In genomic region chr4:55172694-55173287, GRCh38 we compare ENCODE assay signal across 12 cellular contexts. TPM values are rescaled to one million over a fixed set of nuclear protein-coding genes. Genes with fewer than 3 reads are reported as not detected.
DNase-seq lines count a peak whose midpoint lies in the region; ATAC-seq, FAIRE-seq and TF ChIP-seq lines count a peak whose summit lies in the region.
"Had no signal": no experiment of that assay in that cellular context is flagged by ENCODE, and none has a peak within 500 bp of the region (broad histone marks: within the 10 kb centered on the region; RNA-seq: fewer than 3 reads in every experiment).

No MANE protein-coding gene starts in this region.

- H3K36me3 Mint-ChIP-seq in activated CD4-positive, alpha-beta T cell treated with anti-CD3 and anti-CD28 coated beads, Interleukin-2, amount 10 ng/mL, durations not matched to agents 7 days and 5 days (ENCODE audit: low read depth): no peaks in the 10 kb centered on the region

- no peak overlapping the region for H2AFZ ChIP-seq in HepG2 (ENCODE audit: low read length)
- H2AFZ ChIP-seq in endothelial cell of umbilical vein (ENCODE audit: low read depth, low read length): no peak overlapping the region
- no peak overlapping the region for H2AFZ ChIP-seq in mesenchymal stem cell (ENCODE audit: low read depth, low read length)
- H2AFZ ChIP-seq in MM.1S (ENCODE audit: low read length): no peak overlapping the region

- no peak overlapping the region for H2AK5ac ChIP-seq in mesenchymal stem cell (ENCODE audit: low read length, severe bottlenecking)

- ATAC-seq in HepG2 (no peak), HG03196 (IDR thresholded peaks at IDR 0.05; ENCODE audit: unreplicated experiment) (no peak)
- ATAC-seq: WTC11 had no signal

- FAIRE-seq in HepG2 (lab: Jason Lieb, UNC) (no peak), endothelial cell of umbilical vein (lab: Jason Lieb, UNC) (peak; percentile 92)

- CTCF ChIA-PET in HepG2 (lab: Yijun Ruan, JAX; ENCODE audit: low intra/inter-chr PET ratio, low total read pairs) (no interaction called here), endothelial cell of umbilical vein (lab: Charles Lee) (interaction anchor here (1.0 to 6.1 kb wide), 6 partner anchors 12 to 148 kb away, joined by 3 to 72 read pairs (median 7); no protein-coding TSS in a partner anchor)
- CTCF ChIA-PET in activated CD4-positive, alpha-beta T cell treated with anti-CD3 and anti-CD28 coated beads, Interleukin-2, amount 10 ng/mL, durations not matched to agents 7 days and 5 days (lab: Charles Lee): no interaction called here

- TF ChIP-seq CTCF in liver (IDR thresholded peaks at IDR 0.05; ENCODE audit: low read depth, low read length, missing input control) (no peak), HepG2 (CRISPR knock-in tag; IDR thresholded peaks at IDR 0.05) (no peak), endothelial cell of umbilical vein (IDR thresholded peaks at IDR 0.05; ENCODE audit: extremely low read depth in 1 of 2, insufficient read depth in 1 of 2, low read depth in 1 of 2, low read length in 2 of 2) (no peak), MM.1S (IDR thresholded peaks at IDR 0.05; ENCODE audit: low read length) (no peak)

- no peaks in the 10 kb centered on the region for H3K27me3 Mint-ChIP-seq in activated CD4-positive, alpha-beta T cell treated with anti-CD3 and anti-CD28 coated beads, Interleukin-2, amount 10 ng/mL, durations not matched to agents 7 days and 5 days

- BruUV-seq in HepG2 (replicated peaks; lab: Mats Ljungman, UMichigan) (no TSS peak), endothelial cell of umbilical vein (replicated peaks; lab: Mats Ljungman, UMichigan) (TSS peak; percentile 38)

- no peaks in the 10 kb centered on the region for H3K27me3 ChIP-seq in liver (ENCODE audit: control insufficient read depth in 4 of 4, insufficient read depth in 4 of 4, low read length in 3 of 4)
- no peaks in the 10 kb centered on the region for H3K27me3 ChIP-seq in HepG2 (ENCODE audit: control insufficient read depth in 1 of 2, insufficient read depth in 2 of 2, low read length in 2 of 2)
- no peaks in the 10 kb centered on the region for H3K27me3 ChIP-seq in endothelial cell of umbilical vein (ENCODE audit: control insufficient read depth in 2 of 2, insufficient read depth in 2 of 2, low read length in 2 of 2)
- H3K27me3 ChIP-seq in mesenchymal stem cell (ENCODE audit: control insufficient read depth in 1 of 2, insufficient read depth in 1 of 2, low read length in 2 of 2): no peaks in the 10 kb centered on the region
- H3K27me3 ChIP-seq in MM.1S (replicated peaks; ENCODE audit: insufficient read depth, low read length): no peaks in the 10 kb centered on the region
- H3K27me3 ChIP-seq: ascending aorta had no signal

- H2BK15ac ChIP-seq in mesenchymal stem cell (ENCODE audit: low read depth, poor library complexity, severe bottlenecking): no peak overlapping the region

- H3K9me3 ChIP-seq in liver (ENCODE audit: control insufficient read depth in 4 of 4, low read length in 3 of 4) (no peaks in the 10 kb centered on the region), HepG2 (ENCODE audit: low read length) (no peaks in the 10 kb centered on the region), endothelial cell of umbilical vein (replicated peaks; ENCODE audit: control insufficient read depth, insufficient read depth, low read length) (no peaks in the 10 kb centered on the region), mesenchymal stem cell (ENCODE audit: control insufficient read depth, low read length) (no peaks in the 10 kb centered on the region), MM.1S (replicated peaks; ENCODE audit: insufficient read depth, low read length) (no peaks in the 10 kb centered on the region)
- H3K9me3 ChIP-seq: ascending aorta had no signal

- H3K4me1 Mint-ChIP-seq in activated CD4-positive, alpha-beta T cell treated with anti-CD3 and anti-CD28 coated beads, Interleukin-2, amount 10 ng/mL, durations not matched to agents 7 days and 5 days: peaks cover 4% of the 10 kb centered on the region

- H4K91ac ChIP-seq in mesenchymal stem cell (ENCODE audit: low read length): no peak overlapping the region

- H3K4ac ChIP-seq in mesenchymal stem cell (ENCODE audit: low read depth in 1 of 2, low read length in 2 of 2): no peak overlapping the region

- H2BK5ac ChIP-seq in mesenchymal stem cell (ENCODE audit: low read depth, low read length, poor library complexity, severe bottlenecking): no peak overlapping the region

- no peak for DNase-seq in HepG2 (ENCODE audit: low spot score)
- DNase-seq in endothelial cell of umbilical vein (ENCODE audit: low read depth, low spot score): peak; percentile 93
- DNase-seq in mesenchymal stem cell: peak; percentile 55
- DNase-seq in Ammon's horn (ENCODE audit: low spot score): no peak
- no peak for DNase-seq in activated CD4-positive, alpha-beta T cell treated with anti-CD3 and anti-CD28 coated beads, Interleukin-2, amount 10 ng/mL, durations not matched to agents 7 days and 5 days
- DNase-seq in MM.1S: no peak
- DNase-seq: DND-41 had no signal

- peak overlapping the region; percentile 37 for H2BK120ac ChIP-seq in mesenchymal stem cell (ENCODE audit: low read depth, low read length)

- H3K4me3 Mint-ChIP-seq in activated CD4-positive, alpha-beta T cell treated with anti-CD3 and anti-CD28 coated beads, Interleukin-2, amount 10 ng/mL, durations not matched to agents 7 days and 5 days: no peak overlapping the region
- H3K4me3 Mint-ChIP-seq: WTC11 had no signal

- TF ChIP-seq EP300 in HepG2 (IDR thresholded peaks at IDR 0.05; ENCODE audit: low read depth in 2 of 2, low read length in 2 of 2): no peak
- no peak for TF ChIP-seq EP300 in HepG2 (CRISPR knock-in tag; IDR thresholded peaks at IDR 0.05; ENCODE audit: borderline replicate concordance)

- TF ChIP-seq POLR2A in HepG2 (IDR thresholded peaks at IDR 0.05; ENCODE audit: insufficient read depth in 1 of 2, low read depth in 2 of 2, low read length in 2 of 2): no peak
- no peak for TF ChIP-seq POLR2A in endothelial cell of umbilical vein (IDR thresholded peaks at IDR 0.05; ENCODE audit: low read depth, low read length)

- H4K8ac ChIP-seq in mesenchymal stem cell (ENCODE audit: low read length): no peak overlapping the region

- peak overlapping the region in 1 of 2 experiments; percentile 88 for H2BK12ac ChIP-seq in mesenchymal stem cell (ENCODE audit: low read length in 2 of 2)

- H4K20me1 ChIP-seq in HepG2 (ENCODE audit: insufficient read depth, low read length) (no peaks in the 10 kb centered on the region), endothelial cell of umbilical vein (replicated peaks; ENCODE audit: control insufficient read depth, extremely low read depth, insufficient read depth, low read length) (no peaks in the 10 kb centered on the region), MM.1S (ENCODE audit: insufficient read depth, low read length) (no peaks in the 10 kb centered on the region)

- no peak overlapping the region for H3K23ac ChIP-seq in mesenchymal stem cell (ENCODE audit: low read length in 2 of 2)

- TF ChIP-seq RAD21 in liver (IDR thresholded peaks at IDR 0.05) (peak in 1 of 2 donors; percentile 5), HepG2 (CRISPR knock-in tag; IDR thresholded peaks at IDR 0.05) (no peak)

- H3K4me3 ChIP-seq in liver (ENCODE audit: low read depth in 1 of 3, low read length in 3 of 3): no peak overlapping the region
- H3K4me3 ChIP-seq in HepG2 (replicated peaks in 1 of 3; ENCODE audit: insufficient read depth in 1 of 3, low read depth in 2 of 3, low read length in 3 of 3): no peak overlapping the region
- H3K4me3 ChIP-seq in endothelial cell of umbilical vein (replicated peaks in 1 of 3; ENCODE audit: insufficient read depth in 1 of 3, low read depth in 1 of 3, low read length in 3 of 3): peak overlapping the region in 1 of 3 experiments; percentile 41
- H3K4me3 ChIP-seq in mesenchymal stem cell (ENCODE audit: insufficient read depth in 1 of 2, low read depth in 1 of 2, low read length in 2 of 2): no peak overlapping the region
- no peak overlapping the region for H3K4me3 ChIP-seq in MM.1S (ENCODE audit: low read length)
- H3K4me3 ChIP-seq: ascending aorta had no signal

- no peak overlapping the region for H3K14ac ChIP-seq in mesenchymal stem cell (ENCODE audit: low read length in 2 of 2)

- H3K36me3 ChIP-seq in liver (ENCODE audit: control insufficient read depth in 4 of 4, insufficient read depth in 3 of 4, low read depth in 1 of 4, low read length in 3 of 4): no peaks in the 10 kb centered on the region
- no peaks in the 10 kb centered on the region for H3K36me3 ChIP-seq in HepG2 (replicated peaks in 1 of 2; ENCODE audit: control insufficient read depth in 1 of 2, insufficient read depth in 2 of 2, low read length in 2 of 2)
- no peaks in the 10 kb centered on the region for H3K36me3 ChIP-seq in endothelial cell of umbilical vein (ENCODE audit: control insufficient read depth in 2 of 2, extremely low read depth in 1 of 2, insufficient read depth in 2 of 2, low read length in 2 of 2)
- no peaks in the 10 kb centered on the region for H3K36me3 ChIP-seq in mesenchymal stem cell (ENCODE audit: control insufficient read depth in 1 of 2, insufficient read depth in 2 of 2, low read depth in 1 of 2, low read length in 2 of 2)
- no peaks in the 10 kb centered on the region for H3K36me3 ChIP-seq in MM.1S (replicated peaks; ENCODE audit: insufficient read depth, low read length)
- H3K36me3 ChIP-seq: ascending aorta had no signal

- dilution Hi-C loops in endothelial cell of umbilical vein (cut with MboI; ENCODE audit: extremely low pct_ligation_motif_present, low sequenced_read_pairs): no loop called here

- H3K4me2 ChIP-seq in HepG2 (ENCODE audit: low read depth, low read length) (no peak overlapping the region), endothelial cell of umbilical vein (ENCODE audit: insufficient read depth, low read length) (peak overlapping the region; percentile 91), mesenchymal stem cell (ENCODE audit: low read length, poor library complexity, severe bottlenecking) (no peak overlapping the region), MM.1S (ENCODE audit: low read depth, low read length) (no peak overlapping the region)

- no peaks in the 10 kb centered on the region for H3K79me1 ChIP-seq in mesenchymal stem cell (replicated peaks; ENCODE audit: low read length, poor library complexity, severe bottlenecking)

- H3F3A ChIP-seq in MM.1S (ENCODE audit: insufficient read depth, low read length): no peaks in the 10 kb centered on the region

- H3K9me2 ChIP-seq in MM.1S (replicated peaks; ENCODE audit: insufficient read depth, low read length): no peaks in the 10 kb centered on the region

- H3K4me1 ChIP-seq in liver (ENCODE audit: control insufficient read depth in 4 of 4, insufficient read depth in 4 of 4, low read length in 3 of 4) (no peaks in the 10 kb centered on the region), HepG2 (ENCODE audit: insufficient read depth, low read length) (no peaks in the 10 kb centered on the region), endothelial cell of umbilical vein (ENCODE audit: control insufficient read depth, extremely low read depth, insufficient read depth, low read length) (peaks cover 57% of the 10 kb centered on the region), mesenchymal stem cell (ENCODE audit: control insufficient read depth, insufficient read depth, low read depth, low read length) (peaks cover 9% of the 10 kb centered on the region), MM.1S (ENCODE audit: low read length) (no peaks in the 10 kb centered on the region)
- H3K4me1 ChIP-seq: ascending aorta had no signal

- intact Hi-C loops in HepG2 (cut with micrococcal nuclease; ENCODE audit: unreplicated experiment) (no loop called here), endothelial cell of umbilical vein (cut with micrococcal nuclease) (loop anchor here (1.0 to 2.0 kb wide), 4 partner anchors 12 to 148 kb away; no protein-coding TSS in a partner anchor)

- H3K79me2 ChIP-seq in HepG2 (ENCODE audit: insufficient read depth, low read length): no peaks in the 10 kb centered on the region
- H3K79me2 ChIP-seq in endothelial cell of umbilical vein (ENCODE audit: control insufficient read depth, insufficient read depth, low read length): peaks cover 10% of the 10 kb centered on the region
- no peaks in the 10 kb centered on the region for H3K79me2 ChIP-seq in MM.1S (ENCODE audit: low read length)

- peak overlapping the region; percentile 6 to 52 for H3K18ac ChIP-seq in mesenchymal stem cell (ENCODE audit: low read depth in 1 of 2, low read length in 2 of 2)

- H3K9me1 ChIP-seq in endothelial cell of umbilical vein (replicated peaks; ENCODE audit: control insufficient read depth, extremely low read depth, insufficient read depth, low read length): no peaks in the 10 kb centered on the region

- H3K9ac ChIP-seq in liver (ENCODE audit: low read depth in 1 of 2, low read length in 2 of 2) (no peak overlapping the region), HepG2 (ENCODE audit: insufficient read depth, low read depth, low read length) (no peak overlapping the region), endothelial cell of umbilical vein (replicated peaks; ENCODE audit: extremely low read depth, insufficient read depth, low read length) (peak overlapping the region; percentile 95), mesenchymal stem cell (ENCODE audit: low read length) (no peak overlapping the region), MM.1S (ENCODE audit: low read length) (no peak overlapping the region)

- WGBS in liver: 69% methylated on average over 4 of the region's 4 CpGs
- under 1% methylated on average over 4 of the region's 4 CpGs for WGBS in HepG2 (ENCODE audit: low lambda C conversion rate)
- 36% methylated on average over 3 of the region's 4 CpGs for WGBS in mesenchymal stem cell

- H3K27ac ChIP-seq in liver (ENCODE audit: low read depth in 1 of 2, low read length in 2 of 2): peak overlapping the region; percentile 42 to 46
- H3K27ac ChIP-seq in HepG2 (ENCODE audit: extremely low read length, insufficient read depth, low read length): no peak overlapping the region
- peak overlapping the region; percentile 100 for H3K27ac ChIP-seq in endothelial cell of umbilical vein (ENCODE audit: insufficient read depth, low read depth, low read length)
- no peak overlapping the region for H3K27ac ChIP-seq in mesenchymal stem cell (ENCODE audit: low read length, poor library complexity, severe bottlenecking)
- H3K27ac ChIP-seq in MM.1S (ENCODE audit: low read length): no peak overlapping the region
- H3K27ac ChIP-seq: ascending aorta had no signal

- POLR2A ChIA-PET in HepG2 (lab: Yijun Ruan, JAX) (no interaction called here), endothelial cell of umbilical vein (lab: Charles Lee) (interaction anchor here (1.0 to 2.1 kb wide), 2 partner anchors 11 to 47 kb away, joined by 5 to 11 read pairs; partner anchors contain the start of gene KDR)
- POLR2A ChIA-PET in activated CD4-positive, alpha-beta T cell treated with anti-CD3 and anti-CD28 coated beads, Interleukin-2, amount 10 ng/mL, durations not matched to agents 7 days and 5 days (lab: Charles Lee): no interaction called here

- in situ Hi-C loops in HepG2 (cut with HindIII; ENCODE audit: extremely low pct_ligation_motif_present, low pct_unique_long_range_greater_than_20kb): no loop called here

- no peak overlapping the region for H3K27ac Mint-ChIP-seq in activated CD4-positive, alpha-beta T cell treated with anti-CD3 and anti-CD28 coated beads, Interleukin-2, amount 10 ng/mL, durations not matched to agents 7 days and 5 days
- H3K27ac Mint-ChIP-seq: WTC11 had no signal

- H3K9me3 Mint-ChIP-seq in activated CD4-positive, alpha-beta T cell treated with anti-CD3 and anti-CD28 coated beads, Interleukin-2, amount 10 ng/mL, durations not matched to agents 7 days and 5 days: no peaks in the 10 kb centered on the region

RNA-seq across cellular contexts. Expression of gene KDR, which starts 47.4 kb away (rescaled TPM):
- total RNA-seq in liver (10 to 100 TPM; 29.5 to 39.1 TPM), HepG2 (2016; rRNA removed; fragmentation: Illumina TruSeq; extraction: Trizol) (not detected in 2 replicates), endothelial cell of umbilical vein (139 and 145 TPM in 2 replicates)
- polyA plus RNA-seq in liver (10 to 100 TPM in 1 of 2 donors, 1 to 10 TPM in 1; 6.1 to 19.8 TPM), HepG2 (2011; rRNA removed) (not detected in 2 replicates), endothelial cell of umbilical vein (65.8 and 80.5 TPM in 2 replicates)
- not detected in 2 replicates for total RNA-seq in HepG2 (2016; cell fraction: cytosol; rRNA removed; fragmentation: Illumina TruSeq; extraction: Trizol; ENCODE audit: low read depth)
- total RNA-seq in HepG2 (2016; cell fraction: insoluble cytoplasmic fraction; rRNA removed; fragmentation: Illumina TruSeq; extraction: Trizol): not detected in 2 replicates
- total RNA-seq in HepG2 (2016; cell fraction: membrane; rRNA removed; fragmentation: Illumina TruSeq; extraction: Trizol): not detected in 2 replicates
- not detected in 2 replicates for total RNA-seq in HepG2 (2016; cell fraction: nucleus; rRNA removed; fragmentation: Illumina TruSeq; extraction: Trizol)
- polyA plus RNA-seq in HepG2 (2011; cell fraction: cytosol; rRNA removed): not detected in 2 replicates
- polyA plus RNA-seq in HepG2 (2011; cell fraction: nucleus; rRNA removed): not detected in 2 replicates
- polyA plus RNA-seq in HepG2 (2012): not detected in 2 replicates
- not detected in 2 replicates for polyA plus RNA-seq in HepG2 (2016; cell fraction: cytosol; fragmentation: Illumina TruSeq; extraction: Trizol; ENCODE audit: low read depth)
- polyA plus RNA-seq in HepG2 (2016; cell fraction: insoluble cytoplasmic fraction; fragmentation: Illumina TruSeq; extraction: Trizol; ENCODE audit: low read depth): not detected in 2 replicates
- polyA plus RNA-seq in HepG2 (2016; cell fraction: membrane; fragmentation: Illumina TruSeq; extraction: Trizol; ENCODE audit: low read depth): not detected in 2 replicates
- polyA plus RNA-seq in HepG2 (2016; cell fraction: nucleus; fragmentation: Illumina TruSeq; extraction: Trizol; ENCODE audit: insufficient read depth, low read depth): not detected in 2 replicates
- not detected in 2 replicates for polyA minus RNA-seq in HepG2 (2011; rRNA and poly(A)+ RNA removed; ENCODE audit: low replicate concordance)
- not detected in 2 replicates for polyA minus RNA-seq in HepG2 (2011; cell fraction: cytosol; rRNA and poly(A)+ RNA removed)
- polyA minus RNA-seq in HepG2 (2011; cell fraction: nucleus; rRNA and poly(A)+ RNA removed): not detected in 2 replicates
- polyA plus RNA-seq in endothelial cell of umbilical vein (2011; cell fraction: cytosol; rRNA removed): 64.9 TPM in 2 replicates
- polyA plus RNA-seq in endothelial cell of umbilical vein (2011; cell fraction: nucleus; rRNA removed): 157 and 176 TPM in 2 replicates
- polyA plus RNA-seq in endothelial cell of umbilical vein (2012): 59.2 and 89.6 TPM in 2 replicates
- 280 and 307 TPM in 2 replicates for polyA minus RNA-seq in endothelial cell of umbilical vein
- polyA minus RNA-seq in endothelial cell of umbilical vein (2011; cell fraction: cytosol; rRNA and poly(A)+ RNA removed): not detected
- polyA minus RNA-seq in endothelial cell of umbilical vein (2011; cell fraction: nucleus; rRNA and poly(A)+ RNA removed): 133 and 202 TPM in 2 replicates
- polyA plus RNA-seq in mesenchymal stem cell (2013, experiment 1 of 2): 1.7 TPM
- polyA plus RNA-seq in mesenchymal stem cell (2013, experiment 2 of 2): 1.5 TPM
- not detected for total RNA-seq in activated CD4-positive, alpha-beta T cell treated with anti-CD3 and anti-CD28 coated beads, Interleukin-2, amount 10 ng/mL, durations not matched to agents 7 days and 5 days
- polyA plus RNA-seq: AG04450 had no signal

Comparison
In these comparisons a context has a peak if more than half of its experiments do, and no peak if none do; other contexts are left out.
1. H3K27ac ChIP-seq: peak in liver (2 of 2) and endothelial cell of umbilical vein (single experiment); none in HepG2 (single experiment), mesenchymal stem cell (single experiment) and MM.1S (single experiment).
2. RNA of gene KDR, which starts 47.4 kb away (total RNA-seq): 139 to 145 TPM in endothelial cell of umbilical vein and 29.5 to 39.1 TPM in liver; not detected in HepG2 and not detected in activated CD4-positive, alpha-beta T cell treated with anti-CD3 and anti-CD28 coated beads, Interleukin-2, amount 10 ng/mL, durations not matched to agents 7 days and 5 days; every median in the first group is over 10 times any median in the second.
3. DNase-seq: peak in endothelial cell of umbilical vein (single experiment) and mesenchymal stem cell (single experiment); none in HepG2 (single experiment), Ammon's horn (single experiment), activated CD4-positive, alpha-beta T cell treated with anti-CD3 and anti-CD28 coated beads, Interleukin-2, amount 10 ng/mL, durations not matched to agents 7 days and 5 days (single experiment) and MM.1S (single experiment).